Comparison of ENCODE assay signal across 8 cellular contexts in genomic region chr7:149714081-149714909, GRCh38. TPM values are rescaled to one million over a fixed set of nuclear protein-coding genes. Genes with fewer than 3 reads are reported as not detected.
A peak's percentile ranks its signal among the peaks of the same experiment; 100 is the strongest.
DNase-seq lines count a peak whose midpoint lies in the region; ATAC-seq and TF ChIP-seq lines count a peak whose summit lies in the region.

No MANE protein-coding gene starts in this region.

- peaks cover 10% of the 10 kb centered on the region for H3K9me3 Mint-ChIP-seq in activated naive CD8-positive, alpha-beta T cell treated with anti-CD3 and anti-CD28 coated beads, Interleukin-2, amount 10 ng/mL, durations not matched to agents 7 days and 5 days

- H3K9me3 ChIP-seq in HEK293 (ENCODE audit: control insufficient read depth, insufficient read depth, low read depth, low read length) (no peaks in the 10 kb centered on the region), ovary (peaks cover 0 to 3% of the 10 kb centered on the region in 2 donors), thoracic aorta (peaks cover 11% of the 10 kb centered on the region)

- H3K27ac ChIP-seq in HEK293 (ENCODE audit: extremely low read depth, low read depth, low read length) (no peak overlapping the region), ovary (peak overlapping the region in 1 of 2 donors; percentile 70), thoracic aorta (no peak overlapping the region)

- CTCF ChIA-PET in HEK293 (lab: Yijun Ruan, JAX) = no interaction called here

- peak overlapping the region; percentile 45 for H3K27ac Mint-ChIP-seq in activated naive CD8-positive, alpha-beta T cell treated with anti-CD3 and anti-CD28 coated beads, Interleukin-2, amount 10 ng/mL, durations not matched to agents 7 days and 5 days

- intact Hi-C loops in Right ventricle myocardium superior (cut with DNase I) = no loop called here
- intact Hi-C loops in ovary (cut with DNase I) = loop anchor here in 1 of 4 donors (10.0 kb wide), 1 partner anchor 559 kb away; no protein-coding TSS in a partner anchor

- peaks cover 20% of the 10 kb centered on the region for H3K4me1 Mint-ChIP-seq in activated naive CD8-positive, alpha-beta T cell treated with anti-CD3 and anti-CD28 coated beads, Interleukin-2, amount 10 ng/mL, durations not matched to agents 7 days and 5 days

- ATAC-seq in activated naive CD8-positive, alpha-beta T cell treated with anti-CD3 and anti-CD28 coated beads, Interleukin-2, amount 10 ng/mL, durations not matched to agents 7 days and 5 days (ENCODE audit: low read depth) = peak; percentile 88
- ATAC-seq in Right ventricle myocardium superior (ENCODE audit: poor library complexity) (peak; percentile 93), thoracic aorta (ENCODE audit: insufficient number of reproducible peaks, low FRiP score, low read depth) (peak; percentile 98)

- H3K4me3 ChIP-seq in HEK293 (ENCODE audit: low read depth, low read length) = peak overlapping the region; percentile 43
- H3K4me3 ChIP-seq in ovary = peak overlapping the region; percentile 56
- H3K4me3 ChIP-seq in thoracic aorta = peak overlapping the region; percentile 94

- 2 to 4% (median 4%) methylated on average over 57 to 88 of the region's 88 CpGs for WGBS in ovary, 3 donors

- H3K36me3 ChIP-seq in HEK293 (ENCODE audit: control insufficient read depth in 2 of 2, insufficient read depth in 1 of 2, low read length in 2 of 2) (peaks cover 0 to 12% of the 10 kb centered on the region in 2 experiments; a peak in 1 of 3 replicates), ovary (no peaks in the 10 kb centered on the region), thoracic aorta (no peaks in the 10 kb centered on the region)

- TF ChIP-seq EP300 in ovary (IDR thresholded peaks at IDR 0.05) = no peak

- DNase-seq in GM03348 (ENCODE audit: low spot score) (peak; percentile 99), NAMALWA (ENCODE audit: low spot score) (peak; percentile 96), SKM-1 treated with dmso at 0.1 percent for 144 hours (lab: John Stamatoyannopoulos, UW; ENCODE audit: unreplicated experiment) (peak; percentile 14), Right ventricle myocardium superior (peak; percentile 95), ovary (peak; percentile 91 to 95 (median 94)), thoracic aorta (ENCODE audit: low spot score) (peak; percentile 61)
- peak; percentile 92 for DNase-seq in activated naive CD8-positive, alpha-beta T cell treated with anti-CD3 and anti-CD28 coated beads, Interleukin-2, amount 10 ng/mL, durations not matched to agents 7 days and 5 days

- H3K36me3 Mint-ChIP-seq in activated naive CD8-positive, alpha-beta T cell treated with anti-CD3 and anti-CD28 coated beads, Interleukin-2, amount 10 ng/mL, durations not matched to agents 7 days and 5 days = peaks cover 2% of the 10 kb centered on the region

- TF ChIP-seq POLR2A in ovary (IDR thresholded peaks at IDR 0.05) = no peak

- POLR2A ChIA-PET in HEK293 (lab: Yijun Ruan, JAX) = interaction anchor here (1.1 kb wide), 2 partner anchors 9 to 28 kb away, joined by 4 to 5 read pairs; no protein-coding TSS in a partner anchor
- POLR2A ChIA-PET in activated naive CD8-positive, alpha-beta T cell treated with anti-CD3 and anti-CD28 coated beads, Interleukin-2, amount 10 ng/mL, durations not matched to agents 7 days and 5 days (lab: Charles Lee) = interaction anchor here (1.1 kb wide), 1 partner anchor 57 kb away, joined by 3 read pairs; no protein-coding TSS in a partner anchor

- H3K27me3 ChIP-seq in ovary (no peaks in the 10 kb centered on the region), thoracic aorta (replicated peaks; ENCODE audit: insufficient read depth) (no peaks in the 10 kb centered on the region)

- H3K4me1 ChIP-seq in HEK293 (ENCODE audit: control insufficient read depth, insufficient read depth, low read length) (no peaks in the 10 kb centered on the region), ovary (ENCODE audit: insufficient read depth) (peaks cover 6% of the 10 kb centered on the region), thoracic aorta (ENCODE audit: control insufficient read depth in 1 of 2, low read depth in 2 of 2) (peaks cover 9 to 25% of the 10 kb centered on the region in 2 donors)

- H3K4me3 Mint-ChIP-seq in activated naive CD8-positive, alpha-beta T cell treated with anti-CD3 and anti-CD28 coated beads, Interleukin-2, amount 10 ng/mL, durations not matched to agents 7 days and 5 days = peak overlapping the region; percentile 75

- TF ChIP-seq CTCF in HEK293 (tag by site-specific recombination; IDR thresholded peaks at IDR 0.05) (no peak), ovary (IDR thresholded peaks at IDR 0.05) (no peak), thoracic aorta (IDR thresholded peaks at IDR 0.05) (no peak)

- no peaks in the 10 kb centered on the region for H3K27me3 Mint-ChIP-seq in activated naive CD8-positive, alpha-beta T cell treated with anti-CD3 and anti-CD28 coated beads, Interleukin-2, amount 10 ng/mL, durations not matched to agents 7 days and 5 days

TF ChIP-seq in HEK293, 187 proteins besides CTCF, POLR2A, EP300 and RAD21 (continues in another document):
- TF ChIP-seq ZFHX2 (tag by site-specific recombination; conservative IDR thresholded peaks at IDR 0.05) = peak; percentile 70
- peak; percentile 65; the same call in 1 of the 2 replicates for TF ChIP-seq ZNF2 (tag by site-specific recombination; IDR thresholded peaks at IDR 0.05)
- 0 out of 2 replicates have a peak, but pooled peaks have one; percentile 31 for TF ChIP-seq ZXDB (tag by site-specific recombination; IDR thresholded peaks at IDR 0.05)
- peak; percentile 49 for TF ChIP-seq SP3 (tag by site-specific recombination; IDR thresholded peaks at IDR 0.05)
- TF ChIP-seq PBX3 (CRISPR knock-in tag; IDR thresholded peaks at IDR 0.05) = no peak
- no peak for TF ChIP-seq MYNN (tag by site-specific recombination; IDR thresholded peaks at IDR 0.05; ENCODE audit: borderline replicate concordance)
- no peak for TF ChIP-seq ZNF768 (tag by site-specific recombination; IDR thresholded peaks at IDR 0.05)
- no peak for TF ChIP-seq SP7 (tag by site-specific recombination; IDR thresholded peaks at IDR 0.05)
- peak; percentile 84; the same call in 1 of the 2 replicates for TF ChIP-seq KLF10 (tag by site-specific recombination; IDR thresholded peaks at IDR 0.05)
- peak; percentile 66; the same call in 1 of the 2 replicates for TF ChIP-seq EGR2 (tag by site-specific recombination; IDR thresholded peaks at IDR 0.05; ENCODE audit: low read depth)
- 0 out of 2 replicates have a peak, but pooled peaks have one; percentile 32 for TF ChIP-seq ZNF501 (tag by site-specific recombination; IDR thresholded peaks at IDR 0.05)
- TF ChIP-seq ZNF202 (tag by site-specific recombination; IDR thresholded peaks at IDR 0.05; ENCODE audit: borderline replicate concordance) = peak; percentile 5; the same call in 1 of the 2 replicates
- no peak for TF ChIP-seq ZEB2 (tag by site-specific recombination; IDR thresholded peaks at IDR 0.05)
- TF ChIP-seq KLF9 (tag by site-specific recombination; IDR thresholded peaks at IDR 0.05; ENCODE audit: low read depth) = peak; percentile 56; the same call in 1 of the 2 replicates
- TF ChIP-seq ZSCAN30 (tag by site-specific recombination; IDR thresholded peaks at IDR 0.05) = 0 out of 2 replicates have a peak, but pooled peaks have one; percentile 40
- peak; percentile 40 for TF ChIP-seq SP2 (tag by site-specific recombination; IDR thresholded peaks at IDR 0.05)
- TF ChIP-seq ZBTB26 (tag by site-specific recombination; optimal IDR thresholded peaks at IDR 0.05) = peak; percentile 65
- peak; percentile 36; the same call in 1 of the 2 replicates for TF ChIP-seq PATZ1 (tag by site-specific recombination; IDR thresholded peaks at IDR 0.05)
- TF ChIP-seq ZNF843 (tag by site-specific recombination; IDR thresholded peaks at IDR 0.05) = no peak
- TF ChIP-seq FEZF1 (tag by site-specific recombination; IDR thresholded peaks at IDR 0.05) = no peak

RNA-seq across cellular contexts. Expression of gene ZNF467, which starts 59.1 kb away (rescaled TPM):
- 1 to 10 TPM in 1 of 2 experiments, under 1 TPM in 1; 0.83 to 1.0 TPM for total RNA-seq in activated naive CD8-positive, alpha-beta T cell treated with anti-CD3 and anti-CD28 coated beads, Interleukin-2, amount 10 ng/mL, durations not matched to agents 7 days and 5 days
- total RNA-seq in Right ventricle myocardium superior (5.2 TPM), ovary (10 to 100 TPM in 5 of 7 donors, 1 to 10 TPM in 2; 4.2 to 23.7 (median 12.3) TPM), thoracic aorta (1 to 10 TPM; 4.6 to 7.4 TPM)
- polyA plus RNA-seq in ovary = 1 to 10 TPM; 2.3 to 4.6 TPM

Comparison
In these comparisons a context has a peak if more than half of its experiments do, and no peak if none do; other contexts are left out.
1. DNase-seq: peak in every context shown above with its lines; median percentile 99 in GM03348; 96 in NAMALWA; 95 in Right ventricle myocardium superior; 94 in ovary; 92 in activated naive CD8-positive, alpha-beta T cell treated with anti-CD3 and anti-CD28 coated beads, Interleukin-2, amount 10 ng/mL, durations not matched to agents 7 days and 5 days; 61 in thoracic aorta; 14 in SKM-1 treated with dmso at 0.1 percent for 144 hours.
2. H3K4me3 ChIP-seq: peak in every context shown above with its lines; median percentile 94 in thoracic aorta; 56 in ovary; 43 in HEK293.